ENCODE assay signal across 1 cellular context in the genomic region with DNA sequence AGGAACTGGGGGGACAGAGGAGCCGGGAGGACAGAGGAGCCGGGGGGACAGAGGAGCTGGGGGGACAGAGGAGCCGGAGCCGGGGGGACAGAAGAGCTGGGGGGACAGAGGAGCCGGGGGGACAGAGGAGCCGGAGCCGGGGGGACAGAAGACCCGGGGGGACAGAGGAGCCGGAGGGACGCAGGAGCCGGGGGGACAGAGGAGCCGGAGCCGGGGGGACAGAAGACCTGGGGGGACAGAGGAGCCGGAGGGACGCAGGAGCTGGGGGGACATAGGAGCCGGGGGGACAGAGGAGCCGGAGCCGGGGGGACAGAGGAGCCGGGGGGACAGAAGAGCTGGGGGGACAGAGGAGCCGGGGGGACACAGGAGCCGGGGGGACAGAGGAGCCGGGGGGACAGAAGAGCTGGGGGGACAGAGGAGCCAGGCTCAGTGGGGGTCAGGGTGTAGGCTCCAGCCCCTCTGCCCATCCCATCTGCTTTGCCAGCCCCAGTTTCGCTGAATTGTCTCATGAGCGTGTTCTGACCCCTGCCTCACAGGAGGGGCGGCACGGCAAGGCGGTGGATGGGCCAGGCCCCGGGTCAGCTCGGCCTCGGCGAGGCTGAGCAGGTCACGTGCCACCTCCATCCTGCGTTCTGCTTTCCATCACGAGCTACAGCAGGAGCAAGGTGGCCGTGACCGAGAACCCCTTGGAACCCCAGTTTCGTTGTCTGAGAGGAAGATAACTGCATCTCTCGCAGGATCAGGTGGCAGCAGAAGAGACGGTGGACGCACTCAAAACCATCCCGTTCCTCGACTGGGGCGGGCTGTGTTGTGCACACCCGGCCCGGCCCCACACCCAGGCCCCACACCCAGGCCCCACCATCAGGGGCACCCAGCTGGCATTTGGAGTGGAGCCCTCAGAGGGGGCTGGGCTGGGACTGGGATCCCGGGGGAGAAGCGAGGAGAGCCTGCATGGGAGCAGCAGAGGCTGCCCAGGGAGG.
TF ChIP-seq lines count a peak whose summit lies in the region.

No MANE protein-coding gene starts in this region.

TF ChIP-seq in K562, 482 proteins besides CTCF, POLR2A, EP300 and RAD21 (continues in another document):
- TF ChIP-seq, protein P1, sequence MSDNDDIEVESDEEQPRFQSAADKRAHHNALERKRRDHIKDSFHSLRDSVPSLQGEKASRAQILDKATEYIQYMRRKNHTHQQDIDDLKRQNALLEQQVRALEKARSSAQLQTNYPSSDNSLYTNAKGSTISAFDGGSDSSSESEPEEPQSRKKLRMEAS (CRISPR knock-in tag; IDR thresholded peaks at IDR 0.05), result peak; percentile 63
- TF ChIP-seq TARDBP (IDR thresholded peaks at IDR 0.05) (no peak), BHLHE40 (IDR thresholded peaks at IDR 0.05; ENCODE audit: low read length) (peak; percentile 94), SAFB2 (IDR thresholded peaks at IDR 0.05; ENCODE audit: borderline replicate concordance, low read depth, low read length, severe bottlenecking) (no peak), BACH1 (tag; IDR thresholded peaks at IDR 0.05) (no peak), CREM (IDR thresholded peaks at IDR 0.05; ENCODE audit: low read depth) (no peak), FOXA3 (CRISPR knock-in tag; conservative IDR thresholded peaks at IDR 0.05 in 1 of 2, IDR thresholded peaks at IDR 0.05 in 1 of 2) (no peak), TEAD1 (CRISPR knock-in tag; IDR thresholded peaks at IDR 0.05) (0 out of 4 replicates have a peak, but pooled peaks of 1 of the 2 experiments have one; percentile 39), CXXC5 (CRISPR knock-in tag; IDR thresholded peaks at IDR 0.05) (peak; percentile 61; the same call in 1 of the 2 replicates), ZNF444 (CRISPR knock-in tag; IDR thresholded peaks at IDR 0.05) (no peak), MCM3 (IDR thresholded peaks at IDR 0.05) (no peak), STAT5A (IDR thresholded peaks at IDR 0.05; ENCODE audit: borderline replicate concordance, low read length) (no peak), RCOR1 (IDR thresholded peaks at IDR 0.05; ENCODE audit: borderline replicate concordance in 1 of 2, low read depth in 2 of 2, low read length in 2 of 2) (no peak), SPI1 (IDR thresholded peaks at IDR 0.05; ENCODE audit: borderline replicate concordance, low read depth, low read length) (no peak), CCNT2 (IDR thresholded peaks at IDR 0.05; ENCODE audit: borderline replicate concordance, extremely low read depth, insufficient read length, low read depth, low read length) (peak; percentile 22), L3MBTL2 (IDR thresholded peaks at IDR 0.05) (peak; percentile 94), POLR2G (IDR thresholded peaks at IDR 0.05; ENCODE audit: low read depth, low read length) (peak; percentile 40), TCF3 (CRISPR knock-in tag; IDR thresholded peaks at IDR 0.05) (no peak), ZBTB17 (CRISPR knock-in tag; IDR thresholded peaks at IDR 0.05) (0 out of 2 replicates have a peak, but pooled peaks have one; percentile 58), NRF1 (conservative IDR thresholded peaks at IDR 0.05 in 1 of 2, IDR thresholded peaks at IDR 0.05 in 1 of 2) (no peak), POLR2AphosphoS5 (IDR thresholded peaks at IDR 0.05; ENCODE audit: control insufficient read depth, insufficient read depth, low read depth, low read length) (no peak), NFE2L1 (tag; IDR thresholded peaks at IDR 0.05; ENCODE audit: borderline replicate concordance, low read depth) (no peak), STAG1 (CRISPR knock-in tag; IDR thresholded peaks at IDR 0.05; ENCODE audit: borderline replicate concordance) (0 out of 2 replicates have a peak, but pooled peaks have one; percentile 6), ZNF75A (CRISPR knock-in tag; IDR thresholded peaks at IDR 0.05) (no peak), SMC3 (conservative IDR thresholded peaks at IDR 0.05; ENCODE audit: insufficient read depth, low read depth, low read length) (no peak), ZNF239 (CRISPR knock-in tag; IDR thresholded peaks at IDR 0.05) (no peak), NCOA4 (IDR thresholded peaks at IDR 0.05; ENCODE audit: partially characterized antibody) (no peak), ZFX (CRISPR knock-in tag; IDR thresholded peaks at IDR 0.05) (peak; percentile 64), ZFP1 (CRISPR knock-in tag; IDR thresholded peaks at IDR 0.05) (no peak), RB1 (IDR thresholded peaks at IDR 0.05; ENCODE audit: low read depth) (no peak), SMAD3 (CRISPR knock-in tag; conservative IDR thresholded peaks at IDR 0.05) (no peak), ARID2 (IDR thresholded peaks at IDR 0.05) (no peak), E2F3 (CRISPR knock-in tag; IDR thresholded peaks at IDR 0.05) (0 out of 2 replicates have a peak, but pooled peaks have one; percentile 40), KLF6 (CRISPR knock-in tag; IDR thresholded peaks at IDR 0.05; ENCODE audit: borderline replicate concordance) (0 out of 2 replicates have a peak, but pooled peaks have one; percentile 25), MCM7 (IDR thresholded peaks at IDR 0.05) (no peak), KDM4B (IDR thresholded peaks at IDR 0.05; ENCODE audit: borderline replicate concordance in 2 of 2, low read depth in 1 of 2) (no peak), RBM34 (IDR thresholded peaks at IDR 0.05; ENCODE audit: borderline replicate concordance, insufficient read depth, low read length) (no peak), ZNF274 (IDR thresholded peaks at IDR 0.05; ENCODE audit: borderline replicate concordance, low read depth, low read length) (no peak), SMARCA5 (IDR thresholded peaks at IDR 0.05) (peak; percentile 55; the same call in 1 of the 2 replicates), KLF1 (tag; IDR thresholded peaks at IDR 0.05) (no peak), ZNF780A (CRISPR knock-in tag; IDR thresholded peaks at IDR 0.05) (no peak), MEF2A (IDR thresholded peaks at IDR 0.05; ENCODE audit: control insufficient read depth, low read depth, low read length) (no peak), ZSCAN29 (IDR thresholded peaks at IDR 0.05) (no peak), ZNF12 (CRISPR knock-in tag; IDR thresholded peaks at IDR 0.05) (0 out of 2 replicates have a peak, but pooled peaks have one; percentile 52), DMBX1 (CRISPR knock-in tag; IDR thresholded peaks at IDR 0.05; ENCODE audit: borderline replicate concordance) (no peak), IRF2 (CRISPR knock-in tag; IDR thresholded peaks at IDR 0.05) (no peak), HIVEP1 (CRISPR knock-in tag; IDR thresholded peaks at IDR 0.05) (no peak), MECOM (CRISPR knock-in tag; IDR thresholded peaks at IDR 0.05) (no peak)
- TF ChIP-seq, protein P2, sequence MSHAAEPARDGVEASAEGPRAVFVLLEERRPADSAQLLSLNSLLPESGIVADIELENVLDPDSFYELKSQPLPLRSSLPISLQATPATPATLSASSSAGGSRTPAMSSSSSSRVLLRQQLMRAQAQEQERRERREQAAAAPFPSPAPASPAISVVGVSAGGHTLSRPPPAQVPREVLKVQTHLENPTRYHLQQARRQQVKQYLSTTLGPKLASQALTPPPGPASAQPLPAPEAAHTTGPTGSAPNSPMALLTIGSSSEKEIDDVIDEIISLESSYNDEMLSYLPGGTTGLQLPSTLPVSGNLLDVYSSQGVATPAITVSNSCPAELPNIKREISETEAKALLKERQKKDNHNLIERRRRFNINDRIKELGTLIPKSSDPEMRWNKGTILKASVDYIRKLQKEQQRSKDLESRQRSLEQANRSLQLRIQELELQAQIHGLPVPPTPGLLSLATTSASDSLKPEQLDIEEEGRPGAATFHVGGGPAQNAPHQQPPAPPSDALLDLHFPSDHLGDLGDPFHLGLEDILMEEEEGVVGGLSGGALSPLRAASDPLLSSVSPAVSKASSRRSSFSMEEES (CRISPR knock-in tag; IDR thresholded peaks at IDR 0.05), result peak; percentile 95
- TF ChIP-seq, protein P3, sequence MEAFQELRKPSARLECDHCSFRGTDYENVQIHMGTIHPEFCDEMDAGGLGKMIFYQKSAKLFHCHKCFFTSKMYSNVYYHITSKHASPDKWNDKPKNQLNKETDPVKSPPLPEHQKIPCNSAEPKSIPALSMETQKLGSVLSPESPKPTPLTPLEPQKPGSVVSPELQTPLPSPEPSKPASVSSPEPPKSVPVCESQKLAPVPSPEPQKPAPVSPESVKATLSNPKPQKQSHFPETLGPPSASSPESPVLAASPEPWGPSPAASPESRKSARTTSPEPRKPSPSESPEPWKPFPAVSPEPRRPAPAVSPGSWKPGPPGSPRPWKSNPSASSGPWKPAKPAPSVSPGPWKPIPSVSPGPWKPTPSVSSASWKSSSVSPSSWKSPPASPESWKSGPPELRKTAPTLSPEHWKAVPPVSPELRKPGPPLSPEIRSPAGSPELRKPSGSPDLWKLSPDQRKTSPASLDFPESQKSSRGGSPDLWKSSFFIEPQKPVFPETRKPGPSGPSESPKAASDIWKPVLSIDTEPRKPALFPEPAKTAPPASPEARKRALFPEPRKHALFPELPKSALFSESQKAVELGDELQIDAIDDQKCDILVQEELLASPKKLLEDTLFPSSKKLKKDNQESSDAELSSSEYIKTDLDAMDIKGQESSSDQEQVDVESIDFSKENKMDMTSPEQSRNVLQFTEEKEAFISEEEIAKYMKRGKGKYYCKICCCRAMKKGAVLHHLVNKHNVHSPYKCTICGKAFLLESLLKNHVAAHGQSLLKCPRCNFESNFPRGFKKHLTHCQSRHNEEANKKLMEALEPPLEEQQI (IDR thresholded peaks at IDR 0.05), result no peak
- TF ChIP-seq, protein P4, sequence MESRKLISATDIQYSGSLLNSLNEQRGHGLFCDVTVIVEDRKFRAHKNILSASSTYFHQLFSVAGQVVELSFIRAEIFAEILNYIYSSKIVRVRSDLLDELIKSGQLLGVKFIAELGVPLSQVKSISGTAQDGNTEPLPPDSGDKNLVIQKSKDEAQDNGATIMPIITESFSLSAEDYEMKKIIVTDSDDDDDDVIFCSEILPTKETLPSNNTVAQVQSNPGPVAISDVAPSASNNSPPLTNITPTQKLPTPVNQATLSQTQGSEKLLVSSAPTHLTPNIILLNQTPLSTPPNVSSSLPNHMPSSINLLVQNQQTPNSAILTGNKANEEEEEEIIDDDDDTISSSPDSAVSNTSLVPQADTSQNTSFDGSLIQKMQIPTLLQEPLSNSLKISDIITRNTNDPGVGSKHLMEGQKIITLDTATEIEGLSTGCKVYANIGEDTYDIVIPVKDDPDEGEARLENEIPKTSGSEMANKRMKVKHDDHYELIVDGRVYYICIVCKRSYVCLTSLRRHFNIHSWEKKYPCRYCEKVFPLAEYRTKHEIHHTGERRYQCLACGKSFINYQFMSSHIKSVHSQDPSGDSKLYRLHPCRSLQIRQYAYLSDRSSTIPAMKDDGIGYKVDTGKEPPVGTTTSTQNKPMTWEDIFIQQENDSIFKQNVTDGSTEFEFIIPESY (CRISPR knock-in tag; IDR thresholded peaks at IDR 0.05), result no peak
- TF ChIP-seq, protein P5, sequence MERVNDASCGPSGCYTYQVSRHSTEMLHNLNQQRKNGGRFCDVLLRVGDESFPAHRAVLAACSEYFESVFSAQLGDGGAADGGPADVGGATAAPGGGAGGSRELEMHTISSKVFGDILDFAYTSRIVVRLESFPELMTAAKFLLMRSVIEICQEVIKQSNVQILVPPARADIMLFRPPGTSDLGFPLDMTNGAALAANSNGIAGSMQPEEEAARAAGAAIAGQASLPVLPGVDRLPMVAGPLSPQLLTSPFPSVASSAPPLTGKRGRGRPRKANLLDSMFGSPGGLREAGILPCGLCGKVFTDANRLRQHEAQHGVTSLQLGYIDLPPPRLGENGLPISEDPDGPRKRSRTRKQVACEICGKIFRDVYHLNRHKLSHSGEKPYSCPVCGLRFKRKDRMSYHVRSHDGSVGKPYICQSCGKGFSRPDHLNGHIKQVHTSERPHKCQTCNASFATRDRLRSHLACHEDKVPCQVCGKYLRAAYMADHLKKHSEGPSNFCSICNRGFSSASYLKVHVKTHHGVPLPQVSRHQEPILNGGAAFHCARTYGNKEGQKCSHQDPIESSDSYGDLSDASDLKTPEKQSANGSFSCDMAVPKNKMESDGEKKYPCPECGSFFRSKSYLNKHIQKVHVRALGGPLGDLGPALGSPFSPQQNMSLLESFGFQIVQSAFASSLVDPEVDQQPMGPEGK (CRISPR knock-in tag; IDR thresholded peaks at IDR 0.05; ENCODE audit: borderline replicate concordance), result no peak
- TF ChIP-seq, protein P6, sequence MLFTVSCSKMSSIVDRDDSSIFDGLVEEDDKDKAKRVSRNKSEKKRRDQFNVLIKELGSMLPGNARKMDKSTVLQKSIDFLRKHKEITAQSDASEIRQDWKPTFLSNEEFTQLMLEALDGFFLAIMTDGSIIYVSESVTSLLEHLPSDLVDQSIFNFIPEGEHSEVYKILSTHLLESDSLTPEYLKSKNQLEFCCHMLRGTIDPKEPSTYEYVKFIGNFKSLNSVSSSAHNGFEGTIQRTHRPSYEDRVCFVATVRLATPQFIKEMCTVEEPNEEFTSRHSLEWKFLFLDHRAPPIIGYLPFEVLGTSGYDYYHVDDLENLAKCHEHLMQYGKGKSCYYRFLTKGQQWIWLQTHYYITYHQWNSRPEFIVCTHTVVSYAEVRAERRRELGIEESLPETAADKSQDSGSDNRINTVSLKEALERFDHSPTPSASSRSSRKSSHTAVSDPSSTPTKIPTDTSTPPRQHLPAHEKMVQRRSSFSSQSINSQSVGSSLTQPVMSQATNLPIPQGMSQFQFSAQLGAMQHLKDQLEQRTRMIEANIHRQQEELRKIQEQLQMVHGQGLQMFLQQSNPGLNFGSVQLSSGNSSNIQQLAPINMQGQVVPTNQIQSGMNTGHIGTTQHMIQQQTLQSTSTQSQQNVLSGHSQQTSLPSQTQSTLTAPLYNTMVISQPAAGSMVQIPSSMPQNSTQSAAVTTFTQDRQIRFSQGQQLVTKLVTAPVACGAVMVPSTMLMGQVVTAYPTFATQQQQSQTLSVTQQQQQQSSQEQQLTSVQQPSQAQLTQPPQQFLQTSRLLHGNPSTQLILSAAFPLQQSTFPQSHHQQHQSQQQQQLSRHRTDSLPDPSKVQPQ (CRISPR knock-in tag; IDR thresholded peaks at IDR 0.05; ENCODE audit: borderline replicate concordance), result no peak
- TF ChIP-seq, protein P7, sequence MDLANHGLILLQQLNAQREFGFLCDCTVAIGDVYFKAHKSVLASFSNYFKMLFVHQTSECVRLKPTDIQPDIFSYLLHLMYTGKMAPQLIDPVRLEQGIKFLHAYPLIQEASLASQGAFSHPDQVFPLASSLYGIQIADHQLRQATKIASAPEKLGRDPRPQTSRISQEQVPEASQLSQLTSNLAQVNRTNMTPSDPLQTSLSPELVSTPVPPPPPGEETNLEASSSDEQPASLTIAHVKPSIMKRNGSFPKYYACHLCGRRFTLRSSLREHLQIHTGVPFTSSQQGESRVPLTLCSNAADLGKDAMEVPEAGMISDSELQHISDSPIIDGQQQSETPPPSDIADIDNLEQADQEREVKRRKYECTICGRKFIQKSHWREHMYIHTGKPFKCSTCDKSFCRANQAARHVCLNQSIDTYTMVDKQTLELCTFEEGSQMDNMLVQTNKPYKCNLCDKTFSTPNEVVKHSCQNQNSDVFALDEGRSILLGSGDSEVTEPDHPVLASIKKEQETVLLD (IDR thresholded peaks at IDR 0.05), result peak; percentile 30; the same call in 1 of the 2 replicates
- TF ChIP-seq, protein P8, sequence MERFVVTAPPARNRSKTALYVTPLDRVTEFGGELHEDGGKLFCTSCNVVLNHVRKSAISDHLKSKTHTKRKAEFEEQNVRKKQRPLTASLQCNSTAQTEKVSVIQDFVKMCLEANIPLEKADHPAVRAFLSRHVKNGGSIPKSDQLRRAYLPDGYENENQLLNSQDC (CRISPR knock-in tag; IDR thresholded peaks at IDR 0.05), result no peak
